ENCODE assay signal across 33 cellular contexts in the genomic region with DNA sequence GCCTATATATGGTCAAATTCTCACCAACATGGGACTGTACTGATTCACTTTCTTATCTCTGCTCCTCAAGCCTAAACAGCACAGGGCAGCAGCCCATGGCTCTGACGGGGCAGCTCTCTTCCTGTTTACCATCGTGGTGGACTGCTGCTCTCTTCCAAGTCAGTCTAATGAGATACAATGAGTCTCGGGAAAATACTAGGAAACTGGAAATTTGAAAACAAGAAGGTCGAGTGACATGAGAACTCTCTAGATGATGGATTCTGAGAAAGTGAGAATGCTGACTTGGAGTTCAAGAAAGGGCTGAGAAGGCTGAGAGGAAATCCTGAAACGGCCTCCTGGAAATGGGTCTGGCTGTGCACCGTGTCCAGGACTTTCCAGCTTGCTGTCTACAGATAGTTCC.
DNase-seq lines count a peak whose midpoint lies in the region; ATAC-seq, FAIRE-seq and TF ChIP-seq lines count a peak whose summit lies in the region.
"Had no signal": no experiment of that assay in that cellular context is flagged by ENCODE, and none has a peak within 500 bp of the region (broad histone marks: within the 10 kb centered on the region; RNA-seq: fewer than 3 reads in every experiment).

No MANE protein-coding gene starts in this region.

- no peaks in the 10 kb centered on the region for H3K27me3 ChIP-seq in left ventricle myocardium inferior (ENCODE audit: low read depth)
- no peaks in the 10 kb centered on the region for H3K27me3 ChIP-seq in neural progenitor cell
- no peaks in the 10 kb centered on the region for H3K27me3 ChIP-seq in upper lobe of right lung
- H3K27me3 ChIP-seq: body of pancreas, thyroid gland had no signal

- H3K9me3 ChIP-seq in left ventricle myocardium inferior (replicated peaks) (no peaks in the 10 kb centered on the region), neural progenitor cell (ENCODE audit: low read depth) (no peaks in the 10 kb centered on the region), upper lobe of right lung (no peaks in the 10 kb centered on the region)
- H3K9me3 ChIP-seq: A549, body of pancreas, thyroid gland had no signal

- ATAC-seq in upper lobe of right lung (peak; percentile 58), GM21825 (IDR thresholded peaks at IDR 0.05; ENCODE audit: unreplicated experiment) (no peak)
- ATAC-seq: A549; activated naive CD8-positive, alpha-beta T cell treated with anti-CD3 and anti-CD28 coated beads, Interleukin-2, amount 50 U/mL, for 24 hours; body of pancreas; CD8-positive, alpha-beta T cell; K562 had no signal

- intact Hi-C loops in left ventricle myocardium inferior (cut with micrococcal nuclease) (no loop called here), cardiac septum (cut with DNase I) (loop anchor here (5.0 kb wide), 1 partner anchor 68 kb away; no protein-coding TSS in a partner anchor), upper lobe of right lung (cut with DNase I) (no loop called here)

- TF ChIP-seq CTCF in left ventricle myocardium inferior (IDR thresholded peaks at IDR 0.05; ENCODE audit: borderline replicate concordance) = no peak
- TF ChIP-seq CTCF in fibroblast of pulmonary artery (IDR thresholded peaks at IDR 0.05; ENCODE audit: low read length, missing control alignments) = no peak
- no peak for TF ChIP-seq CTCF in neural progenitor cell (IDR thresholded peaks at IDR 0.05)
- no peak for TF ChIP-seq CTCF in upper lobe of right lung (IDR thresholded peaks at IDR 0.05)

- no peaks in the 10 kb centered on the region for H4K20me1 ChIP-seq in neural progenitor cell (ENCODE audit: low read depth)

- H3F3A ChIP-seq in neural progenitor cell (ENCODE audit: low read depth) = peaks cover 15% of the 10 kb centered on the region

- no peak for TF ChIP-seq POLR2A in GM12891 (IDR thresholded peaks at IDR 0.05; ENCODE audit: low read depth, low read length)

- no peak overlapping the region for H3K27ac Mint-ChIP-seq in neural progenitor cell
- H3K27ac Mint-ChIP-seq: activated B cell treated with CpG ODN at 0.5 μM for 24 hours; CD8-positive, alpha-beta T cell; H9; stimulated activated naive CD8-positive, alpha-beta T cell treated with anti-CD3 and anti-CD28 coated beads, Interleukin-15, Interleukin-2, amounts not matched to agents 100 ng/mL and 50 ng/mL, for 24 hours had no signal

- H3K4me2 ChIP-seq in neural progenitor cell = no peak overlapping the region
- H3K4me2 ChIP-seq: A549, PC-9 had no signal

- H3K36me3 ChIP-seq in left ventricle myocardium inferior = no peaks in the 10 kb centered on the region
- no peaks in the 10 kb centered on the region for H3K36me3 ChIP-seq in neural progenitor cell
- no peaks in the 10 kb centered on the region for H3K36me3 ChIP-seq in upper lobe of right lung
- H3K36me3 ChIP-seq: thyroid gland had no signal

- no peaks in the 10 kb centered on the region for H3K9me3 Mint-ChIP-seq in neural progenitor cell
- H3K9me3 Mint-ChIP-seq: activated B cell treated with CpG ODN at 0.5 μM for 24 hours; activated naive CD8-positive, alpha-beta T cell treated with anti-CD3 and anti-CD28 coated beads, Interleukin-2, amount 50 U/mL, for 24 hours; CD8-positive, alpha-beta T cell; H9; stimulated activated naive CD8-positive, alpha-beta T cell treated with anti-CD3 and anti-CD28 coated beads, Interleukin-15, Interleukin-2, amounts not matched to agents 100 ng/mL and 50 ng/mL, for 24 hours had no signal

- no peak for FAIRE-seq in GM12891 (lab: Jason Lieb, UNC)
- FAIRE-seq: A549, GM12892, K562 had no signal

- H3K4me3 Mint-ChIP-seq in neural progenitor cell = no peak overlapping the region
- H3K4me3 Mint-ChIP-seq: activated B cell treated with CpG ODN at 0.5 μM for 24 hours; activated naive CD8-positive, alpha-beta T cell treated with anti-CD3 and anti-CD28 coated beads, Interleukin-2, amount 50 U/mL, for 24 hours; CD8-positive, alpha-beta T cell; H9; stimulated activated naive CD8-positive, alpha-beta T cell treated with anti-CD3 and anti-CD28 coated beads, Interleukin-15, Interleukin-2, amounts not matched to agents 100 ng/mL and 50 ng/mL, for 24 hours had no signal

- DNase-seq in left ventricle myocardium inferior (no peak), cardiac septum (ENCODE audit: low spot score) (no peak), fibroblast of pulmonary artery (ENCODE audit: low read depth) (peak; percentile 44), neural progenitor cell (ENCODE audit: low spot score) (no peak), upper lobe of right lung (no peak), GM12891 (ENCODE audit: insufficient read length, low spot score) (no peak)
- no peak for DNase-seq in stimulated activated CD4-positive, alpha-beta T cell treated with anti-CD3 and anti-CD28 coated beads, Interleukin-1b, Interleukin-23, amount 100 ng/mL, for 48 hours
- DNase-seq: activated B cell treated with CpG ODN at 0.5 μM for 24 hours; activated CD4-positive, alpha-beta T cell treated with anti-CD3 and anti-CD28 coated beads, Interleukin-2, amount 50 U/mL, for 1 hour; activated naive CD8-positive, alpha-beta T cell treated with anti-CD3 and anti-CD28 coated beads, Interleukin-2, amount 50 U/mL, for 24 hours; activated T-cell treated with anti-CD3 and anti-CD28 coated beads, Interleukin-2, amount 50 U/mL, for 48 hours; AML-193; body of pancreas; CD8-positive, alpha-beta T cell; DMS 273 treated with DMSO at 0.1 percent for 48 hours; EL; foreskin fibroblast; H9; hippocampal formation; NCI-H1105; NCI-H187 treated with DMSO at 0.1 percent for 48 hours; NCI-H526; NK-92 treated with Interleukin-12 subunit alpha and Interleukin-12 subunit beta, amount 100 ng/mL, for 24 hours; PC-9; SHP77 treated with DMSO at 0.1 percent for 48 hours; T-helper 9 cell; thyroid gland had no signal

- H3K4me3 ChIP-seq in left ventricle myocardium inferior (no peak overlapping the region), fibroblast of pulmonary artery (replicated peaks; ENCODE audit: low read depth, low read length) (no peak overlapping the region), neural progenitor cell (no peak overlapping the region), upper lobe of right lung (no peak overlapping the region)
- H3K4me3 ChIP-seq: A549, body of pancreas, K562, PC-9, thyroid gland had no signal

- H2AFZ ChIP-seq in neural progenitor cell (replicated peaks) = no peak overlapping the region
- H2AFZ ChIP-seq: PC-9 had no signal

- H3K79me2 ChIP-seq in neural progenitor cell (ENCODE audit: low read depth) = no peaks in the 10 kb centered on the region

- peaks cover 12% of the 10 kb centered on the region for H3K4me1 ChIP-seq in left ventricle myocardium inferior
- H3K4me1 ChIP-seq in neural progenitor cell = peaks cover 26% of the 10 kb centered on the region
- no peaks in the 10 kb centered on the region for H3K4me1 ChIP-seq in upper lobe of right lung
- H3K4me1 ChIP-seq: A549, body of pancreas had no signal

- H3K27ac ChIP-seq in left ventricle myocardium inferior (replicated peaks) (peak overlapping the region; percentile 63), neural progenitor cell (peak overlapping the region; percentile 46), upper lobe of right lung (no peak overlapping the region)
- H3K27ac ChIP-seq: A549, body of pancreas, epithelial cell of prostate, PC-9 had no signal

- no peaks in the 10 kb centered on the region for H3K36me3 Mint-ChIP-seq in neural progenitor cell
- H3K36me3 Mint-ChIP-seq: CD8-positive, alpha-beta T cell had no signal

- H3K9ac ChIP-seq in neural progenitor cell = no peak overlapping the region

- peaks cover 20% of the 10 kb centered on the region for H3K4me1 Mint-ChIP-seq in neural progenitor cell
- H3K4me1 Mint-ChIP-seq: activated B cell treated with CpG ODN at 0.5 μM for 24 hours; activated naive CD8-positive, alpha-beta T cell treated with anti-CD3 and anti-CD28 coated beads, Interleukin-2, amount 50 U/mL, for 24 hours had no signal

- H3K27me3 Mint-ChIP-seq in neural progenitor cell (ENCODE audit: insufficient read depth, low read depth) = no peaks in the 10 kb centered on the region
- H3K27me3 Mint-ChIP-seq: activated B cell treated with CpG ODN at 0.5 μM for 24 hours; activated naive CD8-positive, alpha-beta T cell treated with anti-CD3 and anti-CD28 coated beads, Interleukin-2, amount 50 U/mL, for 24 hours; stimulated activated naive CD8-positive, alpha-beta T cell treated with anti-CD3 and anti-CD28 coated beads, Interleukin-15, Interleukin-2, amounts not matched to agents 100 ng/mL and 50 ng/mL, for 24 hours had no signal

TF ChIP-seq in GM12891, 5 proteins besides CTCF, POLR2A, EP300 and RAD21:
- TF ChIP-seq TAF1 (IDR thresholded peaks at IDR 0.05; ENCODE audit: low read depth, low read length) (no peak), POLR2AphosphoS5 (IDR thresholded peaks at IDR 0.05; ENCODE audit: low read depth, low read length) (no peak), SPI1 (IDR thresholded peaks at IDR 0.05; ENCODE audit: low read depth, low read length) (no peak), PAX5 (IDR thresholded peaks at IDR 0.05; ENCODE audit: insufficient read depth, low read length, severe bottlenecking) (no peak), POU2F2 (IDR thresholded peaks at IDR 0.05; ENCODE audit: low read depth, low read length) (no peak)
